Comparison of ENCODE assay signal across 8 cellular contexts in genomic region chr19:8512115-8512967, GRCh38. TPM values are rescaled to one million over a fixed set of nuclear protein-coding genes. Genes with fewer than 3 reads are reported as not detected.
DNase-seq lines count a peak whose midpoint lies in the region; ATAC-seq, FAIRE-seq and TF ChIP-seq lines count a peak whose summit lies in the region.

No MANE protein-coding gene starts in this region.

- H3K27me3 ChIP-seq in astrocyte (ENCODE audit: insufficient read depth, low read length) = no peaks in the 10 kb centered on the region
- H3K27me3 ChIP-seq in naive thymus-derived CD4-positive, alpha-beta T cell (ENCODE audit: control insufficient read depth in 2 of 2, insufficient read depth in 2 of 2, low read length in 2 of 2) = no peaks in the 10 kb centered on the region
- H3K27me3 ChIP-seq in thyroid gland = no peaks in the 10 kb centered on the region

- no peaks in the 10 kb centered on the region for H3K27me3 Mint-ChIP-seq in astrocyte (ENCODE audit: low read depth, unreplicated experiment)
- H3K27me3 Mint-ChIP-seq in naive thymus-derived CD4-positive, alpha-beta T cell = no peaks in the 10 kb centered on the region
- no peaks in the 10 kb centered on the region for H3K27me3 Mint-ChIP-seq in T-helper 17 cell

- CTCF ChIA-PET in naive thymus-derived CD4-positive, alpha-beta T cell (lab: Charles Lee) = interaction anchor here (0.6 to 8.3 kb wide), 5 partner anchors 25 to 99 kb away, joined by 4 to 147 read pairs (median 12); partner anchors contain the start of genes MARCHF2 and MYO1F

- H3K9me3 ChIP-seq in KOPT-K1 (ENCODE audit: insufficient read depth, low read length, poor library complexity, severe bottlenecking) = no peaks in the 10 kb centered on the region
- no peaks in the 10 kb centered on the region for H3K9me3 ChIP-seq in astrocyte (ENCODE audit: insufficient read depth, low read depth, low read length)
- no peaks in the 10 kb centered on the region for H3K9me3 ChIP-seq in naive thymus-derived CD4-positive, alpha-beta T cell (ENCODE audit: control insufficient read depth in 2 of 3, low read length in 3 of 3)
- H3K9me3 ChIP-seq in T-helper 17 cell (ENCODE audit: control insufficient read depth, low read length, poor library complexity, severe bottlenecking) = no peaks in the 10 kb centered on the region
- H3K9me3 ChIP-seq in thyroid gland = no peaks in the 10 kb centered on the region

- H3K27ac Mint-ChIP-seq in astrocyte (ENCODE audit: unreplicated experiment) (no peak overlapping the region), T-helper 17 cell (no peak overlapping the region)
- H3K27ac Mint-ChIP-seq in naive thymus-derived CD4-positive, alpha-beta T cell = peak overlapping the region in 8 of 9 donors; percentile 36 to 87 (median 66)

- peak overlapping the region; percentile 97 for H3K27ac ChIP-seq in KOPT-K1 (ENCODE audit: low read depth, low read length, poor library complexity, severe bottlenecking)
- no peak overlapping the region for H3K27ac ChIP-seq in astrocyte (ENCODE audit: low read depth, low read length)
- peak overlapping the region; percentile 98 for H3K27ac ChIP-seq in naive thymus-derived CD4-positive, alpha-beta T cell (ENCODE audit: low read depth, low read length)
- peak overlapping the region in 1 of 3 donors; percentile 58 for H3K27ac ChIP-seq in thyroid gland

- H3K36me3 ChIP-seq in KOPT-K1 (ENCODE audit: insufficient read depth, low read length) (peaks cover 15% of the 10 kb centered on the region), astrocyte (ENCODE audit: insufficient read depth, low read length) (no peaks in the 10 kb centered on the region), thyroid gland (peaks cover 0 to 4% of the 10 kb centered on the region in 2 donors)
- H3K36me3 ChIP-seq in naive thymus-derived CD4-positive, alpha-beta T cell (ENCODE audit: control insufficient read depth in 2 of 3, insufficient read depth in 3 of 3, low read length in 3 of 3) = peaks cover 0 to 25% (median 0%) of the 10 kb centered on the region in 3 experiments

- DNase-seq in ELF-1 (ENCODE audit: low read depth, low spot score) (peak; percentile 90), astrocyte (ENCODE audit: low read depth) (no peak), T-helper 17 cell (no peak), hepatic stellate cell (ENCODE audit: low spot score) (no peak), thyroid gland (no peak)
- DNase-seq in naive thymus-derived CD4-positive, alpha-beta T cell = peak in 1 of 9 donors; percentile 46

- H3K4me3 ChIP-seq in astrocyte (ENCODE audit: insufficient read depth, low read depth, low read length) (no peak overlapping the region), thyroid gland (replicated peaks in 1 of 3) (no peak overlapping the region)
- peak overlapping the region; percentile 73 for H3K4me3 ChIP-seq in naive thymus-derived CD4-positive, alpha-beta T cell (ENCODE audit: low read length)

- H3K4me3 Mint-ChIP-seq in astrocyte (ENCODE audit: unreplicated experiment) = peak overlapping the region; percentile 73
- H3K4me3 Mint-ChIP-seq in naive thymus-derived CD4-positive, alpha-beta T cell = peak overlapping the region in 9 of 10 donors; percentile 49 to 93 (median 61)
- H3K4me3 Mint-ChIP-seq in T-helper 17 cell = no peak overlapping the region

- H2AFZ ChIP-seq in astrocyte (ENCODE audit: low read depth, low read length) = no peak overlapping the region

- H3K9ac ChIP-seq in astrocyte (ENCODE audit: low read length) = no peak overlapping the region

- peaks cover 3% of the 10 kb centered on the region for H3K79me2 ChIP-seq in astrocyte (ENCODE audit: insufficient read depth, low read length)

- H3K36me3 Mint-ChIP-seq in astrocyte (ENCODE audit: low read depth, unreplicated experiment) (no peaks in the 10 kb centered on the region), T-helper 17 cell (ENCODE audit: low read depth) (no peaks in the 10 kb centered on the region)
- H3K36me3 Mint-ChIP-seq in naive thymus-derived CD4-positive, alpha-beta T cell = peaks cover 0 to 16% (median 0%) of the 10 kb centered on the region in 5 donors

- TF ChIP-seq POLR2A in thyroid gland (IDR thresholded peaks at IDR 0.05) = no peak

- TF ChIP-seq CTCF in astrocyte (IDR thresholded peaks at IDR 0.05; ENCODE audit: insufficient read depth, low read depth, low read length) = no peak
- no peak for TF ChIP-seq CTCF in thyroid gland (IDR thresholded peaks at IDR 0.05)

- peak overlapping the region; percentile 91 for H3K4me2 ChIP-seq in astrocyte (ENCODE audit: low read length)

- ATAC-seq in naive thymus-derived CD4-positive, alpha-beta T cell = no peak
- ATAC-seq in GM19452 (IDR thresholded peaks at IDR 0.05; ENCODE audit: unreplicated experiment) (no peak), T-helper 17 cell (no peak)

- no peaks in the 10 kb centered on the region for H3K9me3 Mint-ChIP-seq in astrocyte (ENCODE audit: unreplicated experiment)
- H3K9me3 Mint-ChIP-seq in naive thymus-derived CD4-positive, alpha-beta T cell = peaks cover 0 to 2% (median 0%) of the 10 kb centered on the region in 11 donors

- intact Hi-C loops in naive thymus-derived CD4-positive, alpha-beta T cell (cut with micrococcal nuclease) = loop anchor here in 1 of 2 donors (10.0 kb wide), 1 partner anchor 1592 kb away; the partner anchor contains the start of genes ANGPTL6 and PPAN
- intact Hi-C loops in thyroid gland (cut with DNase I) = no loop called here

- H3K4me1 ChIP-seq in astrocyte (ENCODE audit: insufficient read depth, low read length) = peaks cover 7% of the 10 kb centered on the region
- H3K4me1 ChIP-seq in naive thymus-derived CD4-positive, alpha-beta T cell (ENCODE audit: control insufficient read depth in 2 of 2, insufficient read depth in 2 of 2, low read length in 2 of 2) = peaks cover 38 to 48% of the 10 kb centered on the region in 2 donors
- peaks cover 24 to 29% of the 10 kb centered on the region in 2 donors for H3K4me1 ChIP-seq in thyroid gland

- POLR2A ChIA-PET in naive thymus-derived CD4-positive, alpha-beta T cell (lab: Charles Lee) = interaction anchor here (0.8 to 13.9 kb wide), 8 partner anchors 8 to 101 kb away, joined by 3 to 566 read pairs (median 28); partner anchors contain the start of genes MYO1F and PRAM1

- H4K20me1 ChIP-seq in astrocyte (ENCODE audit: insufficient read depth, low read length) = no peaks in the 10 kb centered on the region

- FAIRE-seq in astrocyte (lab: Jason Lieb, UNC) = no peak

- H3K4me1 Mint-ChIP-seq in astrocyte (ENCODE audit: low read depth, unreplicated experiment) (peaks cover 7% of the 10 kb centered on the region), T-helper 17 cell (peaks cover 27% of the 10 kb centered on the region)
- H3K4me1 Mint-ChIP-seq in naive thymus-derived CD4-positive, alpha-beta T cell = peaks cover 24 to 49% (median 36%) of the 10 kb centered on the region in 7 donors

- WGBS in thyroid gland, 2 donors = 79 to 85% methylated on average over 11 to 19 of the region's 22 CpGs

RNA-seq across cellular contexts. Expression of gene ZNF414, which starts 1.6 kb away (rescaled TPM):
- 15.8 and 17.2 TPM in 2 replicates for total RNA-seq in astrocyte
- total RNA-seq in naive thymus-derived CD4-positive, alpha-beta T cell = 10 to 100 TPM; 36.0 to 69.2 (median 60.8) TPM
- 10 to 100 TPM; 20.2 to 25.4 TPM for polyA plus RNA-seq in naive thymus-derived CD4-positive, alpha-beta T cell
- total RNA-seq in T-helper 17 cell = 10 to 100 TPM; 45.1 to 46.2 TPM
- 10 to 100 TPM in 3 of 4 donors, 1 to 10 TPM in 1; 9.1 to 44.3 (median 34.4) TPM for total RNA-seq in thyroid gland

RNA-seq across cellular contexts. Expression of gene PRAM1, which starts 9.9 kb away (rescaled TPM):
- total RNA-seq in astrocyte = 0.25 and 0.36 TPM in 2 replicates
- 10 to 100 TPM in 2 of 5 experiments, 1 to 10 TPM in 3; 1.1 to 82.8 (median 3.9) TPM for total RNA-seq in naive thymus-derived CD4-positive, alpha-beta T cell
- under 1 TPM; 0.12 to 0.34 TPM for polyA plus RNA-seq in naive thymus-derived CD4-positive, alpha-beta T cell
- total RNA-seq in T-helper 17 cell = 1 to 10 TPM; 5.2 to 7.4 TPM
- 1 to 10 TPM in 1 of 4 donors, under 1 TPM in 2, not detected in 1; 0.58 to 2.0 (median 0.81) TPM for total RNA-seq in thyroid gland

Comparison
In these comparisons a context has a peak if more than half of its experiments do, and no peak if none do; other contexts are left out.
1. H3K27ac Mint-ChIP-seq: peak in naive thymus-derived CD4-positive, alpha-beta T cell (8 of 9); none in astrocyte (single experiment) and T-helper 17 cell (single experiment).